In the genomic region with DNA sequence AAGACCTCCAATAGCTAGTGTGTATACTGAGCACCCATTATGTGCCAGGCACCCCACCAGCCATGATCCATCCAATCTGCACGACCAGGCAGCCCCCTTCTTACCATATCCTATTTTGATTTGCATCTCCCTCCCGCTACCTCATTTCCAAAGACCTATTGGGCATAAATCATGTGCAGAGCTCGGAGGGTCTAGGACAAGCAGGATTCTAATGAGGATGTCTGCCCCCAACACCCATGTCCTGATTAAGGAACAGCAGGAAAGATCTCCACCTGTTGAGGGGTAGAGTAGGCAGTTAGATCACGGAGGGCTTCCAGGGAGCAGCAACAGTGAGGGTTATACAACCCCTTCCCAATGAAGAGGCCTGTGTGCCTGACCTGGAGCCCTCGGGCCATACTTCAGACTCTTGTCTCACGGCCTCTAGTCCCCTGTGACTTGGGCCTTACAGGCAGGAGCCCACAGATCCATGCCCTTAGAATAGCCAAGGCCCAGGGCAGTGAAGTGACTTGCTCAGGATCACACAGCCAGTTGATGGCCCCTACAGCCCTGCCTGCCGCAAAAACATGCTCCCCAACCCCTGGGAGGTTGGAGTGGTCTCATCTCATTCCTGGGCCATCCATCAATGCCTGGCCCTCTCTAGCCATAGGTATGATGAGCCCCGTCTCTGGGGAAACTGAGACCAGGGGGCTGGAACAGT, we compare ENCODE assay signal across 25 cellular contexts. TPM values are rescaled to one million over a fixed set of nuclear protein-coding genes. Genes with fewer than 3 reads are reported as not detected.
DNase-seq lines count a peak whose midpoint lies in the region; ATAC-seq and TF ChIP-seq lines count a peak whose summit lies in the region.
"Had no signal": no experiment of that assay in that cellular context is flagged by ENCODE, and none has a peak within 500 bp of the region (broad histone marks: within the 10 kb centered on the region; RNA-seq: fewer than 3 reads in every experiment).

No MANE protein-coding gene starts in this region.

- H3K4me3 ChIP-seq in osteoblast (ENCODE audit: insufficient read depth, low read length): no peak overlapping the region
- H3K4me3 ChIP-seq: esophagus muscularis mucosa, GM23338, ovary, transverse colon had no signal

- intact Hi-C loops in CD4-positive, alpha-beta T cell (cut with DNase I, micrococcal nuclease): no loop called here
- intact Hi-C loops in dendritic cell treated with granulocyte-macrophage colony-stimulating factor and Interleukin-4, amounts not matched to agents 40 ng/mL and 50 ng/mL, for 4 days (cut with micrococcal nuclease): no loop called here

- H3K36me3 Mint-ChIP-seq in CD4-positive, alpha-beta T cell (ENCODE audit: low read depth): no peaks in the 10 kb centered on the region
- H3K36me3 Mint-ChIP-seq in dendritic cell treated with granulocyte-macrophage colony-stimulating factor and Interleukin-4, amounts not matched to agents 40 ng/mL and 50 ng/mL, for 4 days (ENCODE audit: low read depth): peaks cover 17% of the 10 kb centered on the region
- H3K36me3 Mint-ChIP-seq: activated CD8-positive, alpha-beta memory T cell treated with anti-CD3 and anti-CD28 coated beads, Interleukin-2, amount 10 ng/mL, durations not matched to agents 7 days and 5 days; activated naive CD4-positive, alpha-beta T cell treated with anti-CD3 and anti-CD28 coated beads, Interleukin-2, amount 50 U/mL, for 24 hours had no signal

- peak overlapping the region; percentile 13 for H3K4me3 Mint-ChIP-seq in CD4-positive, alpha-beta T cell
- H3K4me3 Mint-ChIP-seq in dendritic cell treated with granulocyte-macrophage colony-stimulating factor and Interleukin-4, amounts not matched to agents 40 ng/mL and 50 ng/mL, for 4 days: no peak overlapping the region
- H3K4me3 Mint-ChIP-seq: activated CD8-positive, alpha-beta memory T cell treated with anti-CD3 and anti-CD28 coated beads, Interleukin-2, amount 10 ng/mL, durations not matched to agents 7 days and 5 days; activated naive CD4-positive, alpha-beta T cell treated with anti-CD3 and anti-CD28 coated beads, Interleukin-2, amount 50 U/mL, for 24 hours; endodermal cell; GM23338; memory B cell had no signal

- peaks cover 26% of the 10 kb centered on the region for H3K27me3 ChIP-seq in CD4-positive, alpha-beta T cell (ENCODE audit: control insufficient read depth, insufficient read depth, low read length)
- H3K27me3 ChIP-seq in osteoblast (ENCODE audit: insufficient read depth, low read length): peaks cover 6% of the 10 kb centered on the region
- H3K27me3 ChIP-seq: esophagus muscularis mucosa, ovary had no signal

- in situ Hi-C loops in GM13976 (cut with MboI; ENCODE audit: low sequenced_read_pairs, unreplicated experiment): no loop called here

- peak in 1 of 10 experiments; percentile 21 for DNase-seq in CD4-positive, alpha-beta T cell
- DNase-seq in GM13976 (ENCODE audit: low spot score): peak; percentile 23
- peak; percentile 73 for DNase-seq in osteoblast (ENCODE audit: insufficient read length, low spot score, missing footprints)
- no peak for DNase-seq in central memory CD4-positive, alpha-beta T cell
- no peak for DNase-seq in GM19238 (ENCODE audit: insufficient read length, low spot score)
- DNase-seq: activated CD8-positive, alpha-beta memory T cell treated with anti-CD3 and anti-CD28 coated beads, Interleukin-2, amount 10 ng/mL, durations not matched to agents 7 days and 5 days; foreskin keratinocyte; NCI-H1105 treated with DMSO at 0.1 percent for 48 hours; NCI-H2029; NCI-H526; SHP77 treated with DMSO at 0.1 percent for 48 hours; SW 1271; T-helper 9 cell; transverse colon had no signal

- ATAC-seq in CD4-positive, alpha-beta T cell (ENCODE audit: poor library complexity): no peak
- no peak for ATAC-seq in HG03520 (IDR thresholded peaks at IDR 0.05; ENCODE audit: unreplicated experiment)
- ATAC-seq: activated CD8-positive, alpha-beta memory T cell treated with anti-CD3 and anti-CD28 coated beads, Interleukin-2, amount 10 ng/mL, durations not matched to agents 7 days and 5 days; foreskin keratinocyte; GM23338 had no signal

- peaks cover 69% of the 10 kb centered on the region for H3K27me3 Mint-ChIP-seq in CD4-positive, alpha-beta T cell
- peaks cover 55% of the 10 kb centered on the region for H3K27me3 Mint-ChIP-seq in dendritic cell treated with granulocyte-macrophage colony-stimulating factor and Interleukin-4, amounts not matched to agents 40 ng/mL and 50 ng/mL, for 4 days

- no peaks in the 10 kb centered on the region for H3K9me3 ChIP-seq in CD4-positive, alpha-beta T cell (ENCODE audit: control insufficient read depth, low read length)
- H3K9me3 ChIP-seq in osteoblast (ENCODE audit: low read depth, low read length): no peaks in the 10 kb centered on the region
- H3K9me3 ChIP-seq: BLaER1 treated with 17β-estradiol and CSF1 and Interleukin-3, amounts not matched to agents 10 nM and 100 nM; Caco-2; esophagus muscularis mucosa; ovary; transverse colon had no signal

- H3K79me2 ChIP-seq in osteoblast (ENCODE audit: insufficient read depth, low read length): peaks cover 3% of the 10 kb centered on the region

- H3K4me1 ChIP-seq in osteoblast (ENCODE audit: insufficient read depth, low read length): peaks cover 4% of the 10 kb centered on the region
- H3K4me1 ChIP-seq: foreskin keratinocyte had no signal

- CTCF ChIA-PET in CD4-positive, alpha-beta T cell (lab: Charles Lee): interaction anchor here (0.6 to 1.4 kb wide), 2 partner anchors 12 to 15 kb away, joined by 3 read pairs; no protein-coding TSS in a partner anchor

- H3K27ac ChIP-seq in CD4-positive, alpha-beta T cell (ENCODE audit: low read depth, low read length): no peak overlapping the region
- no peak overlapping the region for H3K27ac ChIP-seq in osteoblast (ENCODE audit: low read depth, low read length)
- H3K27ac ChIP-seq: foreskin keratinocyte, transverse colon had no signal

- no peaks in the 10 kb centered on the region for H3K9me3 Mint-ChIP-seq in CD4-positive, alpha-beta T cell
- H3K9me3 Mint-ChIP-seq in dendritic cell treated with granulocyte-macrophage colony-stimulating factor and Interleukin-4, amounts not matched to agents 40 ng/mL and 50 ng/mL, for 4 days: no peaks in the 10 kb centered on the region
- H3K9me3 Mint-ChIP-seq: activated naive CD4-positive, alpha-beta T cell treated with anti-CD3 and anti-CD28 coated beads, Interleukin-2, amount 50 U/mL, for 24 hours; endodermal cell; GM23338; memory B cell had no signal

- no peak for TF ChIP-seq CTCF in CD4-positive, alpha-beta T cell (IDR thresholded peaks at IDR 0.05)
- TF ChIP-seq CTCF in GM13976 (IDR thresholded peaks at IDR 0.05; ENCODE audit: borderline replicate concordance, control extremely low read depth, extremely low read depth, insufficient read depth, missing control alignments) (no peak), osteoblast (IDR thresholded peaks at IDR 0.05; ENCODE audit: extremely low read depth, low read depth, low read length) (no peak)

- no peak overlapping the region for H3K4me2 ChIP-seq in osteoblast (ENCODE audit: insufficient read depth, low read length)
- H3K4me2 ChIP-seq: GM23338 had no signal

- H3K27ac Mint-ChIP-seq in CD4-positive, alpha-beta T cell: no peak overlapping the region
- H3K27ac Mint-ChIP-seq in dendritic cell treated with granulocyte-macrophage colony-stimulating factor and Interleukin-4, amounts not matched to agents 40 ng/mL and 50 ng/mL, for 4 days: peak overlapping the region; percentile 51
- H3K27ac Mint-ChIP-seq: activated CD8-positive, alpha-beta memory T cell treated with anti-CD3 and anti-CD28 coated beads, Interleukin-2, amount 10 ng/mL, durations not matched to agents 7 days and 5 days; endodermal cell; memory B cell had no signal

- POLR2A ChIA-PET in CD4-positive, alpha-beta T cell (lab: Charles Lee): no interaction called here

- peaks cover 3% of the 10 kb centered on the region for H4K20me1 ChIP-seq in osteoblast (ENCODE audit: insufficient read depth, low read length)
- H4K20me1 ChIP-seq: BLaER1 treated with 17β-estradiol and CSF1 and Interleukin-3, amounts not matched to agents 10 nM and 100 nM had no signal

- no peaks in the 10 kb centered on the region for H3K36me3 ChIP-seq in osteoblast (ENCODE audit: insufficient read depth, low read length)
- H3K36me3 ChIP-seq: esophagus muscularis mucosa, ovary, transverse colon had no signal

- peaks cover 15% of the 10 kb centered on the region for H3K4me1 Mint-ChIP-seq in CD4-positive, alpha-beta T cell (ENCODE audit: low read depth)
- H3K4me1 Mint-ChIP-seq in dendritic cell treated with granulocyte-macrophage colony-stimulating factor and Interleukin-4, amounts not matched to agents 40 ng/mL and 50 ng/mL, for 4 days (ENCODE audit: low read depth): peaks cover 81% of the 10 kb centered on the region

- H2AFZ ChIP-seq in osteoblast (ENCODE audit: low read length): no peak overlapping the region
- H2AFZ ChIP-seq: GM23338 had no signal

RNA-seq across cellular contexts. Expression of a gene that starts 3.5 kb away (rescaled TPM):
- total RNA-seq in CD4-positive, alpha-beta T cell: not detected
- total RNA-seq in osteoblast: 15.9 and 20.3 TPM in 2 replicates
- total RNA-seq: activated CD8-positive, alpha-beta memory T cell treated with anti-CD3 and anti-CD28 coated beads, Interleukin-2, amount 10 ng/mL, durations not matched to agents 7 days and 5 days had no signal

RNA-seq across cellular contexts. Expression of a gene that starts 22.5 kb away (rescaled TPM):
- total RNA-seq in CD4-positive, alpha-beta T cell: 1 to 10 TPM; 6.9 TPM
- total RNA-seq in osteoblast: 127 and 144 TPM in 2 replicates

RNA-seq across cellular contexts. Expression of a gene that starts 36.3 kb away (rescaled TPM):
- under 1 TPM; 0.14 to 0.25 TPM for total RNA-seq in CD4-positive, alpha-beta T cell
- 5.6 and 8.0 TPM in 2 replicates for total RNA-seq in osteoblast
- total RNA-seq: activated CD8-positive, alpha-beta memory T cell treated with anti-CD3 and anti-CD28 coated beads, Interleukin-2, amount 10 ng/mL, durations not matched to agents 7 days and 5 days; Daoy had no signal

RNA-seq across cellular contexts. Expression of a gene that starts 53.6 kb away (rescaled TPM):
- 1,000 to 10,000 TPM; 2,313 to 2,400 TPM for total RNA-seq in CD4-positive, alpha-beta T cell
- total RNA-seq in osteoblast: 1,459 and 1,507 TPM in 2 replicates

Comparison
In these comparisons a context has a peak if more than half of its experiments do, and no peak if none do; other contexts are left out.
1. DNase-seq: peak in GM13976 (single experiment) and osteoblast (single experiment); none in central memory CD4-positive, alpha-beta T cell (single experiment) and GM19238 (single experiment).
2. RNA of a gene that starts 3.5 kb away (total RNA-seq): 15.9 to 20.3 TPM in osteoblast; not detected in CD4-positive, alpha-beta T cell; every median in the first group is over 10 times any median in the second.
3. RNA of a gene that starts 22.5 kb away (total RNA-seq): 127 to 144 TPM in osteoblast; 6.9 TPM in CD4-positive, alpha-beta T cell; every median in the first group is over 10 times any median in the second.